ENCODE assay signal across 1 cellular context in genomic region chr5:178130576-178131445, GRCh38.
TF ChIP-seq lines count a peak whose summit lies in the region.

A gene with protein sequence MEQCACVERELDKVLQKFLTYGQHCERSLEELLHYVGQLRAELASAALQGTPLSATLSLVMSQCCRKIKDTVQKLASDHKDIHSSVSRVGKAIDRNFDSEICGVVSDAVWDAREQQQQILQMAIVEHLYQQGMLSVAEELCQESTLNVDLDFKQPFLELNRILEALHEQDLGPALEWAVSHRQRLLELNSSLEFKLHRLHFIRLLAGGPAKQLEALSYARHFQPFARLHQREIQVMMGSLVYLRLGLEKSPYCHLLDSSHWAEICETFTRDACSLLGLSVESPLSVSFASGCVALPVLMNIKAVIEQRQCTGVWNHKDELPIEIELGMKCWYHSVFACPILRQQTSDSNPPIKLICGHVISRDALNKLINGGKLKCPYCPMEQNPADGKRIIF (plus strand): TSS chr5:178131014. CDS start chr5:178138120, 7,106 bp downstream.

TF ChIP-seq in HepG2, 621 proteins besides CTCF, POLR2A, EP300 and RAD21 (continued from another document):
- peak; percentile 67; the same call in 1 of the 2 replicates for TF ChIP-seq ZNF563 (CRISPR knock-in tag; IDR thresholded peaks at IDR 0.05)
- peak; percentile 86; the same call in 1 of the 2 replicates for TF ChIP-seq EEA1 (CRISPR knock-in tag; IDR thresholded peaks at IDR 0.05; ENCODE audit: borderline replicate concordance)
- TF ChIP-seq, protein P1, sequence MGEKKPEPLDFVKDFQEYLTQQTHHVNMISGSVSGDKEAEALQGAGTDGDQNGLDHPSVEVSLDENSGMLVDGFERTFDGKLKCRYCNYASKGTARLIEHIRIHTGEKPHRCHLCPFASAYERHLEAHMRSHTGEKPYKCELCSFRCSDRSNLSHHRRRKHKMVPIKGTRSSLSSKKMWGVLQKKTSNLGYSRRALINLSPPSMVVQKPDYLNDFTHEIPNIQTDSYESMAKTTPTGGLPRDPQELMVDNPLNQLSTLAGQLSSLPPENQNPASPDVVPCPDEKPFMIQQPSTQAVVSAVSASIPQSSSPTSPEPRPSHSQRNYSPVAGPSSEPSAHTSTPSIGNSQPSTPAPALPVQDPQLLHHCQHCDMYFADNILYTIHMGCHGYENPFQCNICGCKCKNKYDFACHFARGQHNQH (CRISPR knock-in tag; IDR thresholded peaks at IDR 0.05) = peak; percentile 31; the same call in 1 of the 2 replicates
- TF ChIP-seq POLR2G (IDR thresholded peaks at IDR 0.05; ENCODE audit: low read depth, low read length) = peak; percentile 86
- TF ChIP-seq ZNF296 (CRISPR knock-in tag; conservative IDR thresholded peaks at IDR 0.05) = no peak
- TF ChIP-seq SYNCRIP (IDR thresholded peaks at IDR 0.05; ENCODE audit: insufficient read depth, low read depth, low read length) = no peak
- peak; percentile 72; the same call in 1 of the 2 replicates for TF ChIP-seq KLF12 (CRISPR knock-in tag; IDR thresholded peaks at IDR 0.05; ENCODE audit: borderline replicate concordance)
- TF ChIP-seq SALL2 (CRISPR knock-in tag; IDR thresholded peaks at IDR 0.05) = peak; percentile 95
- 0 out of 2 replicates have a peak, but pooled peaks have one; percentile 69 for TF ChIP-seq ZNF510 (CRISPR knock-in tag; IDR thresholded peaks at IDR 0.05; ENCODE audit: low read depth)
- peak; percentile 87 for TF ChIP-seq MXD3 (CRISPR knock-in tag; IDR thresholded peaks at IDR 0.05)
- peak; percentile 75 for TF ChIP-seq ZNF501 (CRISPR knock-in tag; IDR thresholded peaks at IDR 0.05)
- TF ChIP-seq GPBP1L1 (CRISPR knock-in tag; IDR thresholded peaks at IDR 0.05) = no peak
- TF ChIP-seq, protein P2, sequence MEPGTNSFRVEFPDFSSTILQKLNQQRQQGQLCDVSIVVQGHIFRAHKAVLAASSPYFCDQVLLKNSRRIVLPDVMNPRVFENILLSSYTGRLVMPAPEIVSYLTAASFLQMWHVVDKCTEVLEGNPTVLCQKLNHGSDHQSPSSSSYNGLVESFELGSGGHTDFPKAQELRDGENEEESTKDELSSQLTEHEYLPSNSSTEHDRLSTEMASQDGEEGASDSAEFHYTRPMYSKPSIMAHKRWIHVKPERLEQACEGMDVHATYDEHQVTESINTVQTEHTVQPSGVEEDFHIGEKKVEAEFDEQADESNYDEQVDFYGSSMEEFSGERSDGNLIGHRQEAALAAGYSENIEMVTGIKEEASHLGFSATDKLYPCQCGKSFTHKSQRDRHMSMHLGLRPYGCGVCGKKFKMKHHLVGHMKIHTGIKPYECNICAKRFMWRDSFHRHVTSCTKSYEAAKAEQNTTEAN (CRISPR knock-in tag; conservative IDR thresholded peaks at IDR 0.05) = peak; percentile 75; the same call in 1 of the 2 replicates
- peak; percentile 74; the same call in 1 of the 2 replicates for TF ChIP-seq ARNTL (CRISPR knock-in tag; IDR thresholded peaks at IDR 0.05)
- 0 out of 2 replicates have a peak, but pooled peaks have one; percentile 15 for TF ChIP-seq PPARG (CRISPR knock-in tag; conservative IDR thresholded peaks at IDR 0.05)
- peak; percentile 63; the same call in 1 of the 2 replicates for TF ChIP-seq ZNF788 (CRISPR knock-in tag; IDR thresholded peaks at IDR 0.05; ENCODE audit: borderline replicate concordance)
- TF ChIP-seq CREB3 (CRISPR knock-in tag; IDR thresholded peaks at IDR 0.05) = peak; percentile 94; the same call in 1 of the 2 replicates
- no peak for TF ChIP-seq CBX2 (IDR thresholded peaks at IDR 0.05; ENCODE audit: low read depth, low read length)
- TF ChIP-seq CBX2 (CRISPR knock-in tag; IDR thresholded peaks at IDR 0.05; ENCODE audit: low read depth) = no peak
- TF ChIP-seq ZNF235 (CRISPR knock-in tag; IDR thresholded peaks at IDR 0.05; ENCODE audit: borderline replicate concordance) = peak; percentile 53; the same call in 1 of the 2 replicates
